Comparison of ENCODE assay signal across 1 cellular context in the genomic region with DNA sequence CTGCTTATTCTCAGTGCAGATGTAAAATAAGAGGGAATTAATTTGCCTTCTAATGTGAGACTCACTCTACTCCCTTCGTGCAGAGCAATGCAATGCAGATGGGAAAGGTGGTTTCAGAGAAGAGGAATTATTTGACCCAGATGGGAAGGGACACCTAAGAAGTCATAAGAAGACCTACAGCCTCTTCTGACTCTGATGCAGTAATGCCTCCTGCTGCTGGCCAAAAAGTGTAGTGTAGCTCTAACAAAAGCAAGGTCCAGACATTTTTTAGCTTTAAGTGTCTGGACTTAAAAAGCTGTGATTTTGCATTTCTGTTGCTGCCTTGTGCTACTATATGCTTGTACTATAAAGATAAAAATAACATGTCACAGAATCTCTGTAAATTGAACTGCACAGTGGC.
TF ChIP-seq lines count a peak whose summit lies in the region.

No MANE protein-coding gene starts in this region.

TF ChIP-seq in GM12878, 131 proteins besides CTCF, POLR2A, EP300 and RAD21 (continued from another document):
- no peak for TF ChIP-seq E2F8 (IDR thresholded peaks at IDR 0.05; ENCODE audit: low read depth, partially characterized antibody)
- TF ChIP-seq RELB (IDR thresholded peaks at IDR 0.05; ENCODE audit: low read depth): no peak
- TF ChIP-seq, protein P1, sequence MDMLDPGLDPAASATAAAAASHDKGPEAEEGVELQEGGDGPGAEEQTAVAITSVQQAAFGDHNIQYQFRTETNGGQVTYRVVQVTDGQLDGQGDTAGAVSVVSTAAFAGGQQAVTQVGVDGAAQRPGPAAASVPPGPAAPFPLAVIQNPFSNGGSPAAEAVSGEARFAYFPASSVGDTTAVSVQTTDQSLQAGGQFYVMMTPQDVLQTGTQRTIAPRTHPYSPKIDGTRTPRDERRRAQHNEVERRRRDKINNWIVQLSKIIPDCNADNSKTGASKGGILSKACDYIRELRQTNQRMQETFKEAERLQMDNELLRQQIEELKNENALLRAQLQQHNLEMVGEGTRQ (IDR thresholded peaks at IDR 0.05; ENCODE audit: borderline replicate concordance, low read depth, low read length): no peak
- no peak for TF ChIP-seq EED (IDR thresholded peaks at IDR 0.05; ENCODE audit: low read depth)
- TF ChIP-seq SMC3 (IDR thresholded peaks at IDR 0.05; ENCODE audit: borderline replicate concordance, low read length): peak; percentile 67; the same call in 1 of the 2 replicates
- no peak for TF ChIP-seq SMAD5 (IDR thresholded peaks at IDR 0.05; ENCODE audit: low read depth)
- no peak for TF ChIP-seq ZNF207 (IDR thresholded peaks at IDR 0.05; ENCODE audit: borderline replicate concordance)
- TF ChIP-seq SUZ12 (IDR thresholded peaks at IDR 0.05; ENCODE audit: unreplicated experiment): no peak
- no peak for TF ChIP-seq BRCA1 (IDR thresholded peaks at IDR 0.05; ENCODE audit: low read depth, low read length)
- no peak for TF ChIP-seq BCL3 (IDR thresholded peaks at IDR 0.05; ENCODE audit: borderline replicate concordance, insufficient read depth, low read depth, low read length, poor library complexity, severe bottlenecking)
- no peak for TF ChIP-seq ZBTB4 (CRISPR knock-in tag; IDR thresholded peaks at IDR 0.05)
- no peak for TF ChIP-seq SIX5 (IDR thresholded peaks at IDR 0.05; ENCODE audit: low read depth, low read length, severe bottlenecking)
- no peak for TF ChIP-seq SKIL (IDR thresholded peaks at IDR 0.05; ENCODE audit: low read depth, poor library complexity, severe bottlenecking)
TF ChIP-seq in GM12878: peak in this region for 2.
